Comparison of ENCODE assay signal across 31 cellular contexts in genomic region chr6:166635146-166635545, GRCh38. TPM values are rescaled to one million over a fixed set of nuclear protein-coding genes. Genes with fewer than 3 reads are reported as not detected.
"Had no signal": no experiment of that assay in that cellular context is flagged by ENCODE, and none has a peak within 500 bp of the region (broad histone marks: within the 10 kb centered on the region; RNA-seq: fewer than 3 reads in every experiment).

No MANE protein-coding gene starts in this region.

- H3K27ac ChIP-seq: ascending aorta, cardiac muscle cell, esophagus muscularis mucosa, foreskin keratinocyte, sigmoid colon, uterus, VCaP had no signal

- H3K4me3 Mint-ChIP-seq: activated naive CD4-positive, alpha-beta T cell treated with anti-CD3 and anti-CD28 coated beads, Interleukin-2, amount 10 ng/mL, durations not matched to agents 7 days and 5 days; activated naive CD8-positive, alpha-beta T cell treated with anti-CD3 and anti-CD28 coated beads, Interleukin-2, amount 10 ng/mL, durations not matched to agents 7 days and 5 days; activated T-cell treated with anti-CD3 and anti-CD28 coated beads, Interleukin-2, amount 50 U/mL, for 24 hours; brain; natural killer cell treated with Interleukin-12 subunit alpha and Interleukin-12 subunit beta and Interleukin-15 and Interleukin-18, amount 100 ng/mL, for 72 hours; stimulated activated memory B cell treated with anti-CD40 and anti-IgM and Interleukin-4, amounts not matched to agents 10 μg/mL and 1 μg/mL and 100 μg/mL, for 72 hours had no signal

- H3K36me3 Mint-ChIP-seq: activated naive CD4-positive, alpha-beta T cell treated with anti-CD3 and anti-CD28 coated beads, Interleukin-2, amount 10 ng/mL, durations not matched to agents 7 days and 5 days; activated naive CD8-positive, alpha-beta T cell treated with anti-CD3 and anti-CD28 coated beads, Interleukin-2, amount 10 ng/mL, durations not matched to agents 7 days and 5 days; brain; natural killer cell treated with Interleukin-12 subunit alpha and Interleukin-12 subunit beta and Interleukin-15 and Interleukin-18, amount 100 ng/mL, for 72 hours had no signal

- H3K27ac Mint-ChIP-seq: activated naive CD4-positive, alpha-beta T cell treated with anti-CD3 and anti-CD28 coated beads, Interleukin-2, amount 10 ng/mL, durations not matched to agents 7 days and 5 days; activated naive CD8-positive, alpha-beta T cell treated with anti-CD3 and anti-CD28 coated beads, Interleukin-2, amount 10 ng/mL, durations not matched to agents 7 days and 5 days; activated T-cell treated with anti-CD3 and anti-CD28 coated beads, Interleukin-2, amount 50 U/mL, for 24 hours; brain; natural killer cell treated with Interleukin-12 subunit alpha and Interleukin-12 subunit beta and Interleukin-15 and Interleukin-18, amount 100 ng/mL, for 72 hours; progenitor cell of endocrine pancreas; stimulated activated memory B cell treated with anti-CD40 and anti-IgM and Interleukin-4, amounts not matched to agents 10 μg/mL and 1 μg/mL and 100 μg/mL, for 72 hours had no signal

- H3K27me3 ChIP-seq: ascending aorta, esophagus muscularis mucosa, foreskin keratinocyte, left lung, sigmoid colon, uterus had no signal

- H3K36me3 ChIP-seq: ascending aorta, cardiac muscle cell, esophagus muscularis mucosa, heart right ventricle, left lung, sigmoid colon, uterus had no signal

- H3K4me3 ChIP-seq: ascending aorta, cardiac muscle cell, esophagus muscularis mucosa, heart right ventricle, left lung, mucosa of descending colon, sigmoid colon, uterus had no signal

- ATAC-seq: activated CD4-positive, CD25-positive, alpha-beta regulatory T cell treated with anti-CD3 and anti-CD28 coated beads, Interleukin-2, amount 50 U/mL, for 24 hours; foreskin keratinocyte; left lung; mucosa of descending colon; stimulated activated memory B cell treated with anti-CD40 and anti-IgM and Interleukin-4, amounts not matched to agents 10 μg/mL and 1 μg/mL and 100 μg/mL, for 72 hours had no signal

- H3K9me3 ChIP-seq: ascending aorta, esophagus muscularis mucosa, heart right ventricle, left lung, mucosa of descending colon, sigmoid colon, uterus had no signal

- H3K9me3 Mint-ChIP-seq: activated naive CD4-positive, alpha-beta T cell treated with anti-CD3 and anti-CD28 coated beads, Interleukin-2, amount 10 ng/mL, durations not matched to agents 7 days and 5 days; activated naive CD8-positive, alpha-beta T cell treated with anti-CD3 and anti-CD28 coated beads, Interleukin-2, amount 10 ng/mL, durations not matched to agents 7 days and 5 days; activated T-cell treated with anti-CD3 and anti-CD28 coated beads, Interleukin-2, amount 50 U/mL, for 24 hours; natural killer cell treated with Interleukin-12 subunit alpha and Interleukin-12 subunit beta and Interleukin-15 and Interleukin-18, amount 100 ng/mL, for 72 hours; stimulated activated memory B cell treated with anti-CD40 and anti-IgM and Interleukin-4, amounts not matched to agents 10 μg/mL and 1 μg/mL and 100 μg/mL, for 72 hours had no signal

- H3K27me3 Mint-ChIP-seq: brain had no signal

- DNase-seq: activated CD4-positive, alpha-beta T cell treated with anti-CD3 and anti-CD28 coated beads for 48 hours; activated CD4-positive, alpha-beta T cell treated with anti-CD3 and anti-CD28 coated beads, Interleukin-2, amount 50 U/mL, for 48 hours; activated CD8-positive, alpha-beta memory T cell treated with anti-CD3 and anti-CD28 coated beads, Interleukin-2, amount 50 U/mL, for 48 hours; activated gamma-delta T cell; activated naive CD4-positive, alpha-beta T cell treated with anti-CD3 and anti-CD28 coated beads, Interleukin-2, amount 10 ng/mL, durations not matched to agents 7 days and 5 days; activated naive CD8-positive, alpha-beta T cell treated with anti-CD3 and anti-CD28 coated beads, Interleukin-2, amount 10 ng/mL, durations not matched to agents 7 days and 5 days; activated T-cell treated with anti-CD3 and anti-CD28 coated beads, Interleukin-2, amount 50 U/mL, for 24 hours; cerebellar nuclear complex; cortex of kidney; foreskin keratinocyte; heart right ventricle; kidney glomerular epithelial cell; left lung; mucosa of descending colon; retina; sigmoid colon; small intestine; stimulated activated CD4-positive, alpha-beta T cell treated with anti-CD3 and anti-CD28 coated beads, Interleukin-1b, Interleukin-23, amount 100 ng/mL, for 48 hours; stimulated activated CD4-positive, alpha-beta T cell treated with anti-CD3 and anti-CD28 coated beads, Interleukin-4, amount 100 ng/mL, for 4 hours; stimulated activated CD8-positive, alpha-beta memory T cell treated with anti-CD3 and anti-CD28 coated beads, Interleukin-4, amount 100 ng/mL, for 48 hours; trophoblast cell; uterus had no signal

- H3K4me1 ChIP-seq: ascending aorta, sigmoid colon had no signal

- H3K4me1 Mint-ChIP-seq: brain had no signal

RNA-seq across cellular contexts. Expression of gene RAMACL, which starts 48.7 kb away (rescaled TPM):
- total RNA-seq: ascending aorta had no signal
